In the genomic region with DNA sequence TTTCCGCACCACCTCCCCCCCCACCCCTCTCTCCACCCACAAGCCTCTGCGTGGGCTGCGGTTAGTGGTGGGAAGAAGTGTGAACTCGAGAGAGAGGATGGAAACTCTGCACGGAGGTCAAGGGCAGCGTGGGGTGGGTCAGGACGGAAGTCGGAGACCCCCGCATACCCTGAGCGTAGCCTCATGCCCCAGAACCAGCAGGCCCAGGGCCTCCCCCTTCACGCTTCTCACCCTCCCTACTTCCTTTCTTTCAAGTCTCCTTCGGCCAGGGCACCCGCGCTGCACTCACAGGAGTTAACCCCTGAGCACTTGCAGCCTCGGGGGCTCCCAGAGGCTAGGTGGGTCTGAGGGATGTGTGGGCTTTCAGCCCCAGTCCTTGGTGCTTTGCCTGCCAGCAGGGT, we compare ENCODE assay signal across 11 cellular contexts. TPM values are rescaled to one million over a fixed set of nuclear protein-coding genes. Genes with fewer than 3 reads are reported as not detected.
DNase-seq lines count a peak whose midpoint lies in the region; ATAC-seq and TF ChIP-seq lines count a peak whose summit lies in the region.
"Had no signal": no experiment of that assay in that cellular context is flagged by ENCODE, and none has a peak within 500 bp of the region (broad histone marks: within the 10 kb centered on the region; RNA-seq: fewer than 3 reads in every experiment).

No MANE protein-coding gene starts in this region.

- intact Hi-C loops in CD4-positive, alpha-beta T cell (cut with DNase I, micrococcal nuclease), result no loop called here
- intact Hi-C loops in MCF 10A (cut with micrococcal nuclease), result no loop called here

- no peak overlapping the region for H3K23ac ChIP-seq in neuronal stem cell (ENCODE audit: low read depth, low read length, poor library complexity)

- H4K91ac ChIP-seq in neuronal stem cell (ENCODE audit: low read depth, low read length, poor library complexity), result no peak overlapping the region

- H4K8ac ChIP-seq in neuronal stem cell (ENCODE audit: low read depth, low read length), result no peak overlapping the region

- peak in 4 of 10 experiments; percentile 19 to 34 (median 25) for DNase-seq in CD4-positive, alpha-beta T cell
- peak; percentile 48 for DNase-seq in NAMALWA (ENCODE audit: low spot score)
- DNase-seq in activated T-cell treated with anti-CD3 and anti-CD28 coated beads, Interleukin-2, amount 50 U/mL, for 72 hours, result peak; percentile 64 to 66
- DNase-seq in neuronal stem cell (ENCODE audit: low spot score), result no peak
- DNase-seq in MCF 10A (ENCODE audit: unreplicated experiment), result no peak
- no peak for DNase-seq in middle frontal gyrus (ENCODE audit: extremely low spot score, low spot score)
- DNase-seq in foreskin melanocyte, result no peak
- DNase-seq: COR-L47, head of caudate nucleus, IMR-90 had no signal

- H3K4me2 ChIP-seq in neuronal stem cell (ENCODE audit: insufficient read depth, low read length, poor library complexity, severe bottlenecking), result no peak overlapping the region

- H3K27me3 ChIP-seq in CD4-positive, alpha-beta T cell (ENCODE audit: control insufficient read depth, insufficient read depth, low read length), result no peaks in the 10 kb centered on the region
- peaks cover 0 to 3% (median 0%) of the 10 kb centered on the region in 3 experiments for H3K27me3 ChIP-seq in neuronal stem cell (ENCODE audit: control insufficient read depth in 3 of 3, insufficient read depth in 3 of 3, low read depth in 1 of 3, low read length in 3 of 3)

- no peak for TF ChIP-seq CTCF in CD4-positive, alpha-beta T cell (IDR thresholded peaks at IDR 0.05)
- TF ChIP-seq CTCF in MCF 10A (IDR thresholded peaks at IDR 0.05; ENCODE audit: unreplicated experiment), result no peak

- POLR2A ChIA-PET in CD4-positive, alpha-beta T cell (lab: Charles Lee), result interaction anchor here (1.2 to 1.6 kb wide), 2 partner anchors 17 to 53 kb away, joined by 3 to 7 read pairs; partner anchors contain the start of gene KPNB1
- POLR2A ChIA-PET in MCF 10A (lab: Yijun Ruan, JAX), result no interaction called here

- H2BK120ac ChIP-seq in neuronal stem cell (ENCODE audit: low read depth, low read length), result no peak overlapping the region

- no peak overlapping the region for H2BK15ac ChIP-seq in neuronal stem cell (ENCODE audit: low read length)

- peak; percentile 12 for ATAC-seq in CD4-positive, alpha-beta T cell (ENCODE audit: poor library complexity)
- ATAC-seq in activated T-cell treated with anti-CD3 and anti-CD28 coated beads, Interleukin-2, amount 50 U/mL, for 72 hours (replicated peaks in 1 of 2), result peak; percentile 11 to 17
- no peak for ATAC-seq in GM19463 (IDR thresholded peaks at IDR 0.05; ENCODE audit: unreplicated experiment)

- H3K9me3 ChIP-seq in CD4-positive, alpha-beta T cell (ENCODE audit: control insufficient read depth, low read length), result no peaks in the 10 kb centered on the region
- H3K9me3 ChIP-seq in neuronal stem cell (replicated peaks in 1 of 2; ENCODE audit: control insufficient read depth in 2 of 2, insufficient read depth in 1 of 2, low read depth in 1 of 2, low read length in 2 of 2), result no peaks in the 10 kb centered on the region

- no peaks in the 10 kb centered on the region for H3K27me3 Mint-ChIP-seq in CD4-positive, alpha-beta T cell
- H3K27me3 Mint-ChIP-seq in activated T-cell treated with anti-CD3 and anti-CD28 coated beads, Interleukin-2, amount 50 U/mL, for 72 hours (ENCODE audit: low read depth), result no peaks in the 10 kb centered on the region
- peaks cover 43% of the 10 kb centered on the region for H3K27me3 Mint-ChIP-seq in MCF 10A (ENCODE audit: insufficient read depth, unreplicated experiment)

- H3K36me3 Mint-ChIP-seq in CD4-positive, alpha-beta T cell (ENCODE audit: low read depth), result no peaks in the 10 kb centered on the region
- peaks cover 0 to 2% of the 10 kb centered on the region in 2 donors for H3K36me3 Mint-ChIP-seq in activated T-cell treated with anti-CD3 and anti-CD28 coated beads, Interleukin-2, amount 50 U/mL, for 72 hours (ENCODE audit: insufficient read depth in 2 of 2)
- no peaks in the 10 kb centered on the region for H3K36me3 Mint-ChIP-seq in MCF 10A (ENCODE audit: insufficient read depth, unreplicated experiment)

- peaks cover 5 to 25% of the 10 kb centered on the region in 2 donors for H3K36me3 ChIP-seq in neuronal stem cell (replicated peaks in 1 of 2; ENCODE audit: control insufficient read depth in 2 of 2, insufficient read depth in 2 of 2, low read length in 2 of 2)

- no peak overlapping the region for H2AK5ac ChIP-seq in neuronal stem cell (ENCODE audit: low read depth, low read length)

- H3K9ac ChIP-seq in neuronal stem cell (ENCODE audit: low read depth, low read length, poor library complexity), result no peak overlapping the region

- H3K4me3 ChIP-seq in neuronal stem cell (ENCODE audit: low read length in 2 of 2), result no peak overlapping the region

- no peaks in the 10 kb centered on the region for H3K9me3 Mint-ChIP-seq in CD4-positive, alpha-beta T cell
- H3K9me3 Mint-ChIP-seq in activated T-cell treated with anti-CD3 and anti-CD28 coated beads, Interleukin-2, amount 50 U/mL, for 72 hours, result no peaks in the 10 kb centered on the region
- H3K9me3 Mint-ChIP-seq in MCF 10A (ENCODE audit: unreplicated experiment), result no peaks in the 10 kb centered on the region

- peaks cover 13 to 23% of the 10 kb centered on the region in 2 donors for H3K4me1 ChIP-seq in neuronal stem cell (ENCODE audit: control insufficient read depth in 2 of 2, insufficient read depth in 1 of 2, low read depth in 1 of 2, low read length in 2 of 2)

- peak overlapping the region; percentile 49 for H3K27ac Mint-ChIP-seq in CD4-positive, alpha-beta T cell
- peak overlapping the region; percentile 98 for H3K27ac Mint-ChIP-seq in activated T-cell treated with anti-CD3 and anti-CD28 coated beads, Interleukin-2, amount 50 U/mL, for 72 hours
- H3K27ac Mint-ChIP-seq in MCF 10A (ENCODE audit: low read depth, unreplicated experiment), result no peak overlapping the region

- no peaks in the 10 kb centered on the region for H3K79me1 ChIP-seq in neuronal stem cell (ENCODE audit: low read depth, low read length)

- no peak overlapping the region for H2BK12ac ChIP-seq in neuronal stem cell (ENCODE audit: low read length)

- peak overlapping the region; percentile 32 for H3K4me3 Mint-ChIP-seq in CD4-positive, alpha-beta T cell
- peak overlapping the region; percentile 79 to 86 for H3K4me3 Mint-ChIP-seq in activated T-cell treated with anti-CD3 and anti-CD28 coated beads, Interleukin-2, amount 50 U/mL, for 72 hours
- H3K4me3 Mint-ChIP-seq in MCF 10A (ENCODE audit: unreplicated experiment), result no peak overlapping the region

- H3K4ac ChIP-seq in neuronal stem cell (ENCODE audit: low read length), result no peak overlapping the region

- peaks cover 71% of the 10 kb centered on the region for H3K4me1 Mint-ChIP-seq in CD4-positive, alpha-beta T cell (ENCODE audit: low read depth)
- peaks cover 88% of the 10 kb centered on the region for H3K4me1 Mint-ChIP-seq in activated T-cell treated with anti-CD3 and anti-CD28 coated beads, Interleukin-2, amount 50 U/mL, for 72 hours (ENCODE audit: low read depth)
- peaks cover 8% of the 10 kb centered on the region for H3K4me1 Mint-ChIP-seq in MCF 10A (ENCODE audit: insufficient read depth, unreplicated experiment)

- peak overlapping the region; percentile 59 for H2BK5ac ChIP-seq in neuronal stem cell (ENCODE audit: low read length)

- peak overlapping the region; percentile 3 for H3K18ac ChIP-seq in neuronal stem cell (ENCODE audit: low read length)

- H2AFZ ChIP-seq in neuronal stem cell (ENCODE audit: low read length), result no peak overlapping the region

- H3K27ac ChIP-seq in CD4-positive, alpha-beta T cell (ENCODE audit: low read depth, low read length), result no peak overlapping the region
- H3K27ac ChIP-seq in neuronal stem cell (replicated peaks; ENCODE audit: low read length), result no peak overlapping the region

- no CpG with 5 or more reads among the region's 15 CpGs for WGBS in neuronal stem cell (ENCODE audit: extremely low coverage in 2 of 2, insufficient read length in 2 of 2, insufficient replicate concordance in 1 of 2), 2 donors

- CTCF ChIA-PET in CD4-positive, alpha-beta T cell (lab: Charles Lee), result interaction anchor here (1.8 kb wide), 1 partner anchor 30 kb away, joined by 5 read pairs; the partner anchor contains the start of gene TBX21
- CTCF ChIA-PET in MCF 10A (lab: Yijun Ruan, JAX), result no interaction called here

- H3K14ac ChIP-seq in neuronal stem cell (ENCODE audit: low read length), result no peak overlapping the region

- BruUV-seq in MCF 10A (replicated peaks; lab: Mats Ljungman, UMichigan), result no TSS peak

RNA-seq across cellular contexts. Expression of gene TBKBP1, which starts 9.2 kb away (rescaled TPM):
- total RNA-seq in CD4-positive, alpha-beta T cell, result 1 to 10 TPM; 2.4 to 3.0 TPM
- total RNA-seq in activated T-cell treated with anti-CD3 and anti-CD28 coated beads, Interleukin-2, amount 50 U/mL, for 72 hours, result 10 to 100 TPM; 24.2 to 28.7 TPM
- 12.8 TPM for polyA plus RNA-seq in neuronal stem cell (2013, experiment 1 of 2)
- polyA plus RNA-seq in neuronal stem cell (2013, experiment 2 of 2), result 13.4 TPM
- total RNA-seq in MCF 10A (2022), result 0.40 and 1.5 TPM in 2 replicates

RNA-seq across cellular contexts. Expression of gene TBX21, which starts 29.8 kb away (rescaled TPM):
- total RNA-seq in CD4-positive, alpha-beta T cell, result 10 to 100 TPM; 10.6 to 12.3 TPM
- total RNA-seq in activated T-cell treated with anti-CD3 and anti-CD28 coated beads, Interleukin-2, amount 50 U/mL, for 72 hours, result 10 to 100 TPM; 27.9 to 45.5 TPM
- not detected for polyA plus RNA-seq in neuronal stem cell (2013, experiment 1 of 2)
- polyA plus RNA-seq in neuronal stem cell (2013, experiment 2 of 2), result 0.01 TPM
- total RNA-seq in MCF 10A (2022), result not detected in 2 replicates
- total RNA-seq: IMR-90 had no signal
- polyA plus RNA-seq: IMR-90 had no signal

RNA-seq across cellular contexts. Expression of gene KPNB1, which starts 53.5 kb away (rescaled TPM):
- 100 to 1,000 TPM; 145 to 151 TPM for total RNA-seq in CD4-positive, alpha-beta T cell
- total RNA-seq in activated T-cell treated with anti-CD3 and anti-CD28 coated beads, Interleukin-2, amount 50 U/mL, for 72 hours, result 100 to 1,000 TPM; 581 to 729 TPM
- 208 TPM for polyA plus RNA-seq in neuronal stem cell (2013, experiment 1 of 2)
- 239 TPM for polyA plus RNA-seq in neuronal stem cell (2013, experiment 2 of 2)
- 522 and 609 TPM in 2 replicates for total RNA-seq in MCF 10A (2022)

Comparison
In these comparisons a context has a peak if more than half of its experiments do, and no peak if none do; other contexts are left out.
1. DNase-seq: peak in NAMALWA (single experiment) and activated T-cell treated with anti-CD3 and anti-CD28 coated beads, Interleukin-2, amount 50 U/mL, for 72 hours (2 of 2); none in neuronal stem cell (single experiment), MCF 10A (single experiment), middle frontal gyrus (single experiment) and foreskin melanocyte (single experiment).
2. RNA of gene TBKBP1, which starts 9.2 kb away (total RNA-seq): 24.2 to 28.7 TPM in activated T-cell treated with anti-CD3 and anti-CD28 coated beads, Interleukin-2, amount 50 U/mL, for 72 hours; 2.4 to 3.0 TPM in CD4-positive, alpha-beta T cell and 0.40 to 1.5 TPM in MCF 10A; every median in the first group is over 4 times any median in the second.
3. RNA of gene TBX21, which starts 29.8 kb away (total RNA-seq): 27.9 to 45.5 TPM in activated T-cell treated with anti-CD3 and anti-CD28 coated beads, Interleukin-2, amount 50 U/mL, for 72 hours and 10.6 to 12.3 TPM in CD4-positive, alpha-beta T cell; not detected in MCF 10A; every median in the first group is over 10 times any median in the second.